ENCODE assay signal across 1 cellular context in the genomic region with DNA sequence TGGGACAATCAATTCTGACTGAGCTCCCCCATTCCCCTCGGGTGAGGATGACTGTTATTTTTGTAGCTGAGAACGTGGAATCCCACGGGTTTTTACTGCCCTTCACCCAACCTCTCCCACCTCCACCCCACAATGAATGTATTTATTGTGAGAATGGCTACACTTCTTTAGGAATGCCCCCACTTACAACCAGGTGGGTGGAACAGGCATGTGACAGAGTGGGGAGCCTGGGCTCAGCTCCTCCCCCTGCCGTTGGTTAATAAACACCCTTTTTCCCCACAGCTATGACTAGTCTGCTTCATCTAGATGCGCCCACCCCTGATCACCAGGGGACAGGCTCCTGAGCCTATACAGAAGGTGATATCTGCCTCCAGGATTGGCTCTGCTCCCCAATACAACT.
TF ChIP-seq lines count a peak whose summit lies in the region.

No MANE protein-coding gene starts in this region.

TF ChIP-seq in SK-N-SH treated with all-trans-retinoic acid at 6 μM for 48 hours, 23 proteins besides CTCF, POLR2A, EP300 and RAD21 (continued from another document):
- TF ChIP-seq, protein P1, sequence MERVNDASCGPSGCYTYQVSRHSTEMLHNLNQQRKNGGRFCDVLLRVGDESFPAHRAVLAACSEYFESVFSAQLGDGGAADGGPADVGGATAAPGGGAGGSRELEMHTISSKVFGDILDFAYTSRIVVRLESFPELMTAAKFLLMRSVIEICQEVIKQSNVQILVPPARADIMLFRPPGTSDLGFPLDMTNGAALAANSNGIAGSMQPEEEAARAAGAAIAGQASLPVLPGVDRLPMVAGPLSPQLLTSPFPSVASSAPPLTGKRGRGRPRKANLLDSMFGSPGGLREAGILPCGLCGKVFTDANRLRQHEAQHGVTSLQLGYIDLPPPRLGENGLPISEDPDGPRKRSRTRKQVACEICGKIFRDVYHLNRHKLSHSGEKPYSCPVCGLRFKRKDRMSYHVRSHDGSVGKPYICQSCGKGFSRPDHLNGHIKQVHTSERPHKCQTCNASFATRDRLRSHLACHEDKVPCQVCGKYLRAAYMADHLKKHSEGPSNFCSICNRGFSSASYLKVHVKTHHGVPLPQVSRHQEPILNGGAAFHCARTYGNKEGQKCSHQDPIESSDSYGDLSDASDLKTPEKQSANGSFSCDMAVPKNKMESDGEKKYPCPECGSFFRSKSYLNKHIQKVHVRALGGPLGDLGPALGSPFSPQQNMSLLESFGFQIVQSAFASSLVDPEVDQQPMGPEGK (CRISPR knock-in tag; IDR thresholded peaks at IDR 0.05; ENCODE audit: borderline replicate concordance) = no peak
- no peak for TF ChIP-seq PPARA (CRISPR knock-in tag; IDR thresholded peaks at IDR 0.05; ENCODE audit: borderline replicate concordance)
- no peak for TF ChIP-seq TCF4 (CRISPR knock-in tag; IDR thresholded peaks at IDR 0.05; ENCODE audit: borderline replicate concordance)
- TF ChIP-seq, protein P2, sequence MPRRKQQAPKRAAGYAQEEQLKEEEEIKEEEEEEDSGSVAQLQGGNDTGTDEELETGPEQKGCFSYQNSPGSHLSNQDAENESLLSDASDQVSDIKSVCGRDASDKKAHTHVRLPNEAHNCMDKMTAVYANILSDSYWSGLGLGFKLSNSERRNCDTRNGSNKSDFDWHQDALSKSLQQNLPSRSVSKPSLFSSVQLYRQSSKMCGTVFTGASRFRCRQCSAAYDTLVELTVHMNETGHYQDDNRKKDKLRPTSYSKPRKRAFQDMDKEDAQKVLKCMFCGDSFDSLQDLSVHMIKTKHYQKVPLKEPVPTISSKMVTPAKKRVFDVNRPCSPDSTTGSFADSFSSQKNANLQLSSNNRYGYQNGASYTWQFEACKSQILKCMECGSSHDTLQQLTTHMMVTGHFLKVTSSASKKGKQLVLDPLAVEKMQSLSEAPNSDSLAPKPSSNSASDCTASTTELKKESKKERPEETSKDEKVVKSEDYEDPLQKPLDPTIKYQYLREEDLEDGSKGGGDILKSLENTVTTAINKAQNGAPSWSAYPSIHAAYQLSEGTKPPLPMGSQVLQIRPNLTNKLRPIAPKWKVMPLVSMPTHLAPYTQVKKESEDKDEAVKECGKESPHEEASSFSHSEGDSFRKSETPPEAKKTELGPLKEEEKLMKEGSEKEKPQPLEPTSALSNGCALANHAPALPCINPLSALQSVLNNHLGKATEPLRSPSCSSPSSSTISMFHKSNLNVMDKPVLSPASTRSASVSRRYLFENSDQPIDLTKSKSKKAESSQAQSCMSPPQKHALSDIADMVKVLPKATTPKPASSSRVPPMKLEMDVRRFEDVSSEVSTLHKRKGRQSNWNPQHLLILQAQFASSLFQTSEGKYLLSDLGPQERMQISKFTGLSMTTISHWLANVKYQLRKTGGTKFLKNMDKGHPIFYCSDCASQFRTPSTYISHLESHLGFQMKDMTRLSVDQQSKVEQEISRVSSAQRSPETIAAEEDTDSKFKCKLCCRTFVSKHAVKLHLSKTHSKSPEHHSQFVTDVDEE (CRISPR knock-in tag; IDR thresholded peaks at IDR 0.05) = no peak
- TF ChIP-seq, protein P3, sequence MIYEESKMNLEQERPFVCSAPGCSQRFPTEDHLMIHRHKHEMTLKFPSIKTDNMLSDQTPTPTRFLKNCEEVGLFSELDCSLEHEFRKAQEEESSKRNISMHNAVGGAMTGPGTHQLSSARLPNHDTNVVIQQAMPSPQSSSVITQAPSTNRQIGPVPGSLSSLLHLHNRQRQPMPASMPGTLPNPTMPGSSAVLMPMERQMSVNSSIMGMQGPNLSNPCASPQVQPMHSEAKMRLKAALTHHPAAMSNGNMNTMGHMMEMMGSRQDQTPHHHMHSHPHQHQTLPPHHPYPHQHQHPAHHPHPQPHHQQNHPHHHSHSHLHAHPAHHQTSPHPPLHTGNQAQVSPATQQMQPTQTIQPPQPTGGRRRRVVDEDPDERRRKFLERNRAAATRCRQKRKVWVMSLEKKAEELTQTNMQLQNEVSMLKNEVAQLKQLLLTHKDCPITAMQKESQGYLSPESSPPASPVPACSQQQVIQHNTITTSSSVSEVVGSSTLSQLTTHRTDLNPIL (CRISPR knock-in tag; IDR thresholded peaks at IDR 0.05; ENCODE audit: low read depth) = no peak
- no peak for TF ChIP-seq ZNF70 (CRISPR knock-in tag; IDR thresholded peaks at IDR 0.05)
- no peak for TF ChIP-seq CSDC2 (CRISPR knock-in tag; IDR thresholded peaks at IDR 0.05)
- TF ChIP-seq, protein P4, sequence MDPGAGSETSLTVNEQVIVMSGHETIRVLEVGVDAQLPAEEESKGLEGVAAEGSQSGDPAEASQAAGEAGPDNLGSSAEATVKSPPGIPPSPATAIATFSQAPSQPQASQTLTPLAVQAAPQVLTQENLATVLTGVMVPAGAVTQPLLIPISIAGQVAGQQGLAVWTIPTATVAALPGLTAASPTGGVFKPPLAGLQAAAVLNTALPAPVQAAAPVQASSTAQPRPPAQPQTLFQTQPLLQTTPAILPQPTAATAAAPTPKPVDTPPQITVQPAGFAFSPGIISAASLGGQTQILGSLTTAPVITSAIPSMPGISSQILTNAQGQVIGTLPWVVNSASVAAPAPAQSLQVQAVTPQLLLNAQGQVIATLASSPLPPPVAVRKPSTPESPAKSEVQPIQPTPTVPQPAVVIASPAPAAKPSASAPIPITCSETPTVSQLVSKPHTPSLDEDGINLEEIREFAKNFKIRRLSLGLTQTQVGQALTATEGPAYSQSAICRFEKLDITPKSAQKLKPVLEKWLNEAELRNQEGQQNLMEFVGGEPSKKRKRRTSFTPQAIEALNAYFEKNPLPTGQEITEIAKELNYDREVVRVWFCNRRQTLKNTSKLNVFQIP (CRISPR knock-in tag; IDR thresholded peaks at IDR 0.05; ENCODE audit: borderline replicate concordance, low read depth) = no peak
- no peak for TF ChIP-seq ZFP30 (CRISPR knock-in tag; IDR thresholded peaks at IDR 0.05)
- TF ChIP-seq ZNF8 (CRISPR knock-in tag; IDR thresholded peaks at IDR 0.05) = no peak
